Comparison of ENCODE assay signal across 8 cellular contexts in the genomic region with DNA sequence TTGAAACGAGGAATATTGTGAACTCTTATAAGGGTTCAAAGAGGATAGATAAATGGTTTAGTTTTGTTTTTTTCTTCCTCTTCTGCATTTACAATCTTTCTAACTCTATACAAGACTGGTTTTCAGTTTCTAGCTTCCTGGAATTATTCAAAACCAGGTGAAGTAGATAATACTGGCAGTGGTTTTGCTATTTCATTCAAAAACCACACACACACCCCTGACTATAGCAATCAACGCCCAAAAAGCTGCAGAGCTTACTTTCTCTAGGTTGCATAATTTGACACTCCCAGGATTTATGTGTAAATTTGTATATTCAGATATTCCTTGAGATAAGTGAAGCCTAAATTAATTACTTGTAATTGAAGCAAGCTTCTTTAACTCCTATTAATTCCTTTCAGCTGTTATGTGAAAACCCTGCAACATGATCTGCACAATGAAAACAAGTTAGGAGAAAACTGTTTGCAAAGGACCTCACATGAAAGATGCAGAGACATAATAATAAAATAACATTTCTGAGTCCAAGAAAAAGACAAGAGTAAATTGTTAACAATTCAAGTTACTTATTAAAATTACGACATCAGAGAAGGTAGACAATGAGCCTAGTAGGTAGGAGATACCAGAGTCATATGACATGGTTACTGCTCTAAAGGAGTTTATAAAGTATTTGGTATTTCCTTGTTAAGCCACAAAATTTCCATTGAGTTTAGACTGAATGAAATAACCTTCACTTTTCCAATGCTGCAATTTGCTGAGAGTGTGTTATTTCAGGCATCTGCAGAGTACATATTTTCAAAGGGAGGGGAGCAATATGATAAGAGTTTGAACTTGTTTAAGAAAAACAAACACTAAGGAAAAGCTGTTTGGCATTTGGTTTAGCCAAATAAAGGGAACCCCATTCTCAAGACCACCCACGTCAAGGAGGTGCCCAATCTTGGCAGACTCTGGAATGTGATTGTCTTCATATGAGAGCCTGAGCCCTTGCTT. TPM values are rescaled to one million over a fixed set of nuclear protein-coding genes. Genes with fewer than 3 reads are reported as not detected.
DNase-seq lines count a peak whose midpoint lies in the region; ATAC-seq, FAIRE-seq and TF ChIP-seq lines count a peak whose summit lies in the region.

No MANE protein-coding gene starts in this region.

- WGBS in GM23248 (ENCODE audit: low coverage in 1 of 2, low lambda C conversion rate in 2 of 2, missing lambda C conversion rate in 2 of 2), 2 experiments: 29% methylated on average over 4 of the region's 4 CpGs
- WGBS in pancreas, 2 donors: 2 to 4% methylated on average over 4 of the region's 4 CpGs
- 10 to 13% methylated on average over 4 of the region's 4 CpGs for WGBS in aorta, 2 donors

- H3K36me3 ChIP-seq in A673 (ENCODE audit: insufficient read depth, low read length, poor library complexity, severe bottlenecking) (no peaks in the 10 kb centered on the region), GM23248 (ENCODE audit: low read depth) (no peaks in the 10 kb centered on the region), pancreas (no peaks in the 10 kb centered on the region), aorta (ENCODE audit: control insufficient read depth in 1 of 2, insufficient read depth in 2 of 2, low read length in 1 of 2) (no peaks in the 10 kb centered on the region)

- no TSS peak for BruUV-seq in A673 (replicated peaks; lab: Mats Ljungman, UMichigan)

- intact Hi-C loops in A673 (cut with micrococcal nuclease; ENCODE audit: unreplicated experiment): loop anchor here (2.0 to 10.0 kb wide), 3 partner anchors 53 to 151 kb away; a partner anchor contains a TSS
- intact Hi-C loops in pancreas (cut with DNase I): loop anchor here in 1 of 3 donors (10.0 kb wide), 1 partner anchor 101 kb away; no protein-coding TSS in a partner anchor
- intact Hi-C loops in aorta (cut with DNase I): loop anchor here (2.0 to 10.0 kb wide), 4 partner anchors 53 to 101 kb away; a partner anchor contains a TSS

- H3K9me3 ChIP-seq in A673 (ENCODE audit: low read depth, low read length, poor library complexity, severe bottlenecking) (no peaks in the 10 kb centered on the region), GM23248 (ENCODE audit: low read depth) (no peaks in the 10 kb centered on the region), pancreas (no peaks in the 10 kb centered on the region), aorta (ENCODE audit: control insufficient read depth, low read length) (no peaks in the 10 kb centered on the region)

- DNase-seq in A673 (ENCODE audit: low spot score) (no peak), GM23248 (peak; percentile 42), SKM-1 (lab: John Stamatoyannopoulos, UW; ENCODE audit: unreplicated experiment) (peak; percentile 39), epithelial cell of esophagus (ENCODE audit: low read depth) (peak; percentile 75), pancreas (no peak), aorta (no peak), NCI-H82 treated with DMSO at 0.1 percent for 48 hours (lab: John Stamatoyannopoulos, UW; ENCODE audit: unreplicated experiment) (no peak), pons (ENCODE audit: low spot score) (no peak)

- peak overlapping the region; percentile 99 for H3K27ac ChIP-seq in A673 (ENCODE audit: low read depth, low read length, poor library complexity, severe bottlenecking)
- peak overlapping the region; percentile 99 for H3K27ac ChIP-seq in GM23248
- peak overlapping the region; percentile 97 to 100 (median 100) for H3K27ac ChIP-seq in pancreas
- peak overlapping the region in 1 of 2 donors; percentile 28 for H3K27ac ChIP-seq in aorta (ENCODE audit: low read depth in 1 of 2, low read length in 2 of 2)

- FAIRE-seq in pancreas (lab: Jason Lieb, UNC): peak; percentile 17

- peaks cover 22% of the 10 kb centered on the region for H3K79me2 ChIP-seq in GM23248 (ENCODE audit: insufficient read depth)

- POLR2A ChIA-PET in A673 (lab: Charles Lee; ENCODE audit: low non-redundant PET): interaction anchor here (0.6 kb wide), 1 partner anchor 504 kb away, joined by 16 read pairs; no protein-coding TSS in a partner anchor

- H3K4me2 ChIP-seq in GM23248 (ENCODE audit: unreplicated experiment): peak overlapping the region; percentile 88

- in situ Hi-C loops in GM23248 (cut with MboI): no loop called here

- ATAC-seq in pancreas (no peak), aorta (ENCODE audit: low FRiP score) (no peak)

- H4K20me1 ChIP-seq in GM23248 (ENCODE audit: insufficient read depth): no peaks in the 10 kb centered on the region; the same call in 1 of the 2 replicates

- CTCF ChIA-PET in A673 (lab: Charles Lee): no interaction called here

- peaks cover 40% of the 10 kb centered on the region for H3F3A ChIP-seq in GM23248 (ENCODE audit: insufficient read depth)

- H3K9me2 ChIP-seq in GM23248 (ENCODE audit: insufficient read depth): no peaks in the 10 kb centered on the region

- H2AFZ ChIP-seq in GM23248: peak overlapping the region; percentile 86

- peak overlapping the region; percentile 94 for H3K4me3 ChIP-seq in A673 (ENCODE audit: low read depth, low read length, poor library complexity, severe bottlenecking)
- peak overlapping the region; percentile 94 for H3K4me3 ChIP-seq in GM23248
- peak overlapping the region; percentile 86 for H3K4me3 ChIP-seq in epithelial cell of esophagus (ENCODE audit: low read length)
- peak overlapping the region in 3 of 4 donors; percentile 94 to 99 (median 96) for H3K4me3 ChIP-seq in pancreas
- H3K4me3 ChIP-seq in aorta (ENCODE audit: low read length in 2 of 2): no peak overlapping the region

- H3K27me3 ChIP-seq in A673 (replicated peaks; ENCODE audit: insufficient read depth, low read depth, low read length, poor library complexity) (no peaks in the 10 kb centered on the region), GM23248 (replicated peaks; ENCODE audit: insufficient read depth) (no peaks in the 10 kb centered on the region), pancreas (no peaks in the 10 kb centered on the region), aorta (ENCODE audit: control insufficient read depth in 1 of 2, insufficient read depth in 2 of 2, low read length in 1 of 2) (no peaks in the 10 kb centered on the region)

- H3K9ac ChIP-seq in GM23248: peak overlapping the region; percentile 97

- TF ChIP-seq CTCF in A673 (conservative IDR thresholded peaks at IDR 0.05; ENCODE audit: low read depth, low read length): no peak
- no peak for TF ChIP-seq CTCF in epithelial cell of esophagus (IDR thresholded peaks at IDR 0.05; ENCODE audit: insufficient read depth, low read depth, low read length, missing control alignments)
- TF ChIP-seq CTCF in pancreas (IDR thresholded peaks at IDR 0.05): no peak

- H3K4me1 ChIP-seq in A673 (ENCODE audit: insufficient read depth, low read length, poor library complexity, severe bottlenecking) (peaks cover 22% of the 10 kb centered on the region), GM23248 (ENCODE audit: insufficient read depth) (peaks cover 25% of the 10 kb centered on the region), pancreas (peaks cover 19 to 23% (median 23%) of the 10 kb centered on the region in 3 donors), aorta (ENCODE audit: control insufficient read depth in 1 of 2, insufficient read depth in 2 of 2, low read length in 2 of 2) (no peaks in the 10 kb centered on the region)

RNA-seq across cellular contexts. Expression of a gene that starts 1.6 kb away (rescaled TPM):
- total RNA-seq in A673 (2021) (72.7 and 80.0 TPM in 2 replicates), pancreas (10 to 100 TPM; 20.8 to 48.4 (median 31.4) TPM), aorta (100 to 1,000 TPM; 101 to 131 TPM)
- total RNA-seq in GM23248 (2014; rRNA removed; shearing (Covaris generic)): 62.0 and 77.4 TPM in 2 replicates
- polyA plus RNA-seq in GM23248 (2016; fragmentation: Nextera tagmentation; extraction: Ambion mirVana) (116 and 123 TPM in 2 replicates), pancreas (10 to 100 TPM; 22.5 to 33.4 TPM), aorta (100 to 1,000 TPM in 1 of 2 donors, 10 to 100 TPM in 1; 83.4 to 103 TPM)

RNA-seq across cellular contexts. Expression of a gene that starts 53.5 kb away (rescaled TPM):
- 454 and 462 TPM in 2 replicates for total RNA-seq in A673 (2021)
- 15.0 and 19.7 TPM in 2 replicates for total RNA-seq in GM23248 (2014; rRNA removed; shearing (Covaris generic))
- 47.1 and 51.0 TPM in 2 replicates for polyA plus RNA-seq in GM23248 (2016; fragmentation: Nextera tagmentation; extraction: Ambion mirVana)
- total RNA-seq in pancreas: 10 to 100 TPM; 30.3 to 79.1 (median 65.3) TPM
- 10 to 100 TPM; 87.9 to 96.8 TPM for polyA plus RNA-seq in pancreas
- 100 to 1,000 TPM; 149 to 178 TPM for total RNA-seq in aorta
- 100 to 1,000 TPM; 118 to 139 TPM for polyA plus RNA-seq in aorta

Comparison
In these comparisons a context has a peak if more than half of its experiments do, and no peak if none do; other contexts are left out.
1. DNase-seq: peak in GM23248 (single experiment), SKM-1 (single experiment) and epithelial cell of esophagus (single experiment); none in A673 (single experiment), pancreas (0 of 6), aorta (0 of 2), NCI-H82 treated with DMSO at 0.1 percent for 48 hours (single experiment) and pons (single experiment).
2. H3K4me3 ChIP-seq: peak in A673 (single experiment), GM23248 (single experiment), epithelial cell of esophagus (single experiment) and pancreas (3 of 4); none in aorta (0 of 2).